Comparison of ENCODE assay signal across 1 cellular context in genomic region chr19:10533656-10534386, GRCh38.
TF ChIP-seq lines count a peak whose summit lies in the region.

No MANE protein-coding gene starts in this region.

TF ChIP-seq in K562, 482 proteins besides CTCF, POLR2A, EP300 and RAD21:
- TF ChIP-seq TEAD4 (IDR thresholded peaks at IDR 0.05; ENCODE audit: low read length) (no peak), TEAD4 (CRISPR knock-in tag; IDR thresholded peaks at IDR 0.05; ENCODE audit: borderline replicate concordance) (no peak), ZHX1 (conservative IDR thresholded peaks at IDR 0.05; ENCODE audit: low read length) (no peak), GATAD2B (IDR thresholded peaks at IDR 0.05; ENCODE audit: borderline replicate concordance) (no peak), ZFP30 (CRISPR knock-in tag; IDR thresholded peaks at IDR 0.05; ENCODE audit: borderline replicate concordance) (no peak), OTX1 (CRISPR knock-in tag; IDR thresholded peaks at IDR 0.05) (no peak), MCM5 (IDR thresholded peaks at IDR 0.05; ENCODE audit: low read depth) (no peak), BCOR (IDR thresholded peaks at IDR 0.05) (0 out of 2 replicates have a peak, but pooled peaks have one; percentile 19), ZNF668 (CRISPR knock-in tag; IDR thresholded peaks at IDR 0.05) (no peak), COPS2 (conservative IDR thresholded peaks at IDR 0.05) (no peak), POLR2H (tag; IDR thresholded peaks at IDR 0.05; ENCODE audit: low read depth) (no peak), ARHGAP35 (IDR thresholded peaks at IDR 0.05; ENCODE audit: partially characterized antibody) (no peak), CCAR2 (IDR thresholded peaks at IDR 0.05; ENCODE audit: low read depth, low read length) (no peak), YY1 (IDR thresholded peaks at IDR 0.05; ENCODE audit: borderline replicate concordance in 1 of 3, control insufficient read depth in 1 of 3, extremely low read depth in 1 of 3, insufficient read depth in 3 of 3, insufficient read length in 1 of 3, insufficient replicate concordance in 2 of 3, low read depth in 1 of 3, low read length in 2 of 3) (no peak), ZBTB26 (CRISPR knock-in tag; IDR thresholded peaks at IDR 0.05) (no peak), KDM5B (IDR thresholded peaks at IDR 0.05; ENCODE audit: insufficient replicate concordance, low read depth, low read length) (no peak), PBX2 (CRISPR knock-in tag; IDR thresholded peaks at IDR 0.05; ENCODE audit: low read depth) (no peak), PBX2 (tag; conservative IDR thresholded peaks at IDR 0.05; ENCODE audit: low read depth) (0 out of 2 replicates have a peak, but pooled peaks have one; percentile 29), TAF7 (tag; IDR thresholded peaks at IDR 0.05) (no peak), CUX1 (CRISPR knock-in tag; IDR thresholded peaks at IDR 0.05) (no peak), FOXP4 (CRISPR knock-in tag; IDR thresholded peaks at IDR 0.05; ENCODE audit: borderline replicate concordance) (no peak), ZBTB33 (CRISPR knock-in tag; IDR thresholded peaks at IDR 0.05) (peak; percentile 77; the same call in 1 of the 2 replicates), HNRNPH1 (optimal IDR thresholded peaks at IDR 0.05; ENCODE audit: low read depth, low read length) (no peak), SRSF9 (IDR thresholded peaks at IDR 0.05; ENCODE audit: borderline replicate concordance, low read depth, low read length) (no peak), RCOR1 (IDR thresholded peaks at IDR 0.05; ENCODE audit: borderline replicate concordance in 1 of 2, low read depth in 2 of 2, low read length in 2 of 2) (no peak)
